Comparison of ENCODE assay signal across 21 cellular contexts in genomic region chr17:42821176-42821575, GRCh38. TPM values are rescaled to one million over a fixed set of nuclear protein-coding genes. Genes with fewer than 3 reads are reported as not detected.
"Had no signal": no experiment of that assay in that cellular context is flagged by ENCODE, and none has a peak within 500 bp of the region (broad histone marks: within the 10 kb centered on the region; RNA-seq: fewer than 3 reads in every experiment).

No MANE protein-coding gene starts in this region.

- H2AFZ ChIP-seq: neural progenitor cell had no signal

- H3K27me3 ChIP-seq: tibial nerve, vagina had no signal

- H3K27me3 Mint-ChIP-seq: activated CD8-positive, alpha-beta memory T cell treated with anti-CD3 and anti-CD28 coated beads, Interleukin-2, amount 10 ng/mL, durations not matched to agents 7 days and 5 days; progenitor cell of endocrine pancreas had no signal

- H3K27ac Mint-ChIP-seq: activated CD8-positive, alpha-beta memory T cell treated with anti-CD3 and anti-CD28 coated beads, Interleukin-2, amount 10 ng/mL, durations not matched to agents 7 days and 5 days; neural progenitor cell had no signal

- H3K9me3 Mint-ChIP-seq: neural progenitor cell had no signal

- H3K4me2 ChIP-seq: neural progenitor cell had no signal

- H3K36me3 ChIP-seq: neural progenitor cell had no signal

- DNase-seq: activated CD4-positive, alpha-beta T cell treated with anti-CD3 and anti-CD28 coated beads, Interleukin-2, amount 50 U/mL, for 1 hour; activated CD8-positive, alpha-beta memory T cell treated with anti-CD3 and anti-CD28 coated beads, Interleukin-2, amount 10 ng/mL, durations not matched to agents 7 days and 5 days; activated effector memory CD4-positive, alpha-beta T cell treated with Interleukin-2 at 50 U/mL for 16 hours; activated naive CD4-positive, alpha-beta T cell treated with anti-CD3 and anti-CD28 coated beads, Interleukin-2, amount 50 U/mL, for 16 hours; activated T-cell treated with anti-CD3 and anti-CD28 coated beads, Interleukin-2, amount 50 U/mL, for 1 hour; amniotic stem cell; foreskin fibroblast; SK-N-SH; stimulated activated CD4-positive, alpha-beta T cell treated with anti-CD3 and anti-CD28 coated beads, Interleukin-12 subunit alpha, Interleukin-12 subunit beta, amount 100 ng/mL, for 4 hours; stimulated activated CD4-positive, alpha-beta T cell treated with anti-CD3 and anti-CD28 coated beads, Interleukin-1b, Interleukin-23, amount 100 ng/mL, for 48 hours; stimulated activated naive CD8-positive, alpha-beta T cell treated with anti-CD3 and anti-CD28 coated beads, Interleukin-15, Interleukin-2, amounts not matched to agents 100 U/mL and 50 U/mL, for 24 hours had no signal

- H3K27ac ChIP-seq: neural progenitor cell, tibial nerve, vagina had no signal

- H3K4me3 Mint-ChIP-seq: activated CD8-positive, alpha-beta memory T cell treated with anti-CD3 and anti-CD28 coated beads, Interleukin-2, amount 10 ng/mL, durations not matched to agents 7 days and 5 days; neural progenitor cell had no signal

- ATAC-seq: activated CD8-positive, alpha-beta memory T cell treated with anti-CD3 and anti-CD28 coated beads, Interleukin-2, amount 10 ng/mL, durations not matched to agents 7 days and 5 days; stimulated activated naive CD8-positive, alpha-beta T cell treated with anti-CD3 and anti-CD28 coated beads, Interleukin-15, Interleukin-2, amounts not matched to agents 100 U/mL and 50 U/mL, for 24 hours had no signal

- H3K9ac ChIP-seq: neural progenitor cell, SK-N-SH had no signal

- H3K9me3 ChIP-seq: SK-N-SH, tibial nerve, vagina had no signal

- H3K4me3 ChIP-seq: neural progenitor cell, tibial nerve, vagina had no signal

- H3K4me1 ChIP-seq: neural progenitor cell had no signal

RNA-seq across cellular contexts. Expression of gene CNTD1, which starts 22.5 kb away (rescaled TPM):
- total RNA-seq: activated CD8-positive, alpha-beta memory T cell treated with anti-CD3 and anti-CD28 coated beads, Interleukin-2, amount 10 ng/mL, durations not matched to agents 7 days and 5 days; cardiac septum; dermis microvascular lymphatic vessel endothelial cell; glomerular endothelial cell; mesenteric fat pad; osteoblast; progenitor cell of endocrine pancreas; T-helper 1 cell treated with Interleukin-12 subunit alpha and Interleukin-12 subunit beta and Interleukin-4 antibody, amounts not matched to agents 30 ng/mL and 1 ng/mL, for 36 hours; vagina had no signal
- polyA plus RNA-seq: SK-N-SH had no signal
